ENCODE assay signal across 1 cellular context in the genomic region with DNA sequence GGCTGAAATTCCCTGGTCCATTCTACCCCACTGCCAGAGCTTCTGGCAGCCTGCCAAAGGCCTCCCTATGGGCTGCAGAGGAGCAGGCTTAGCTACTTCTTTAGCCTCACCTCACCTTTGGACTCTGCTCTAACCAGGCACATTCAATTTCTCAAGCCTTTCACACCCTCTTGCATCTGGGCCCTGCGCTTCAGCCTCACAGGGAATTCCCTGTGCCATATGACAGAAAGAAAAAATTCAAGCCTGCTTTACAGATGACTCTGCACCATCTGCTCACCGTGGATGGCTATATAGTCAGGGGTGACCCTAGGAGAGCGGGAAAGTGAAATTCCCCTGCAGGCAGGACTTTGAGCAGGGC.
TF ChIP-seq lines count a peak whose summit lies in the region.

No MANE protein-coding gene starts in this region.

TF ChIP-seq in WTC11, 78 proteins besides CTCF, POLR2A, EP300 and RAD21 (continued from another document):
- TF ChIP-seq, protein P1, sequence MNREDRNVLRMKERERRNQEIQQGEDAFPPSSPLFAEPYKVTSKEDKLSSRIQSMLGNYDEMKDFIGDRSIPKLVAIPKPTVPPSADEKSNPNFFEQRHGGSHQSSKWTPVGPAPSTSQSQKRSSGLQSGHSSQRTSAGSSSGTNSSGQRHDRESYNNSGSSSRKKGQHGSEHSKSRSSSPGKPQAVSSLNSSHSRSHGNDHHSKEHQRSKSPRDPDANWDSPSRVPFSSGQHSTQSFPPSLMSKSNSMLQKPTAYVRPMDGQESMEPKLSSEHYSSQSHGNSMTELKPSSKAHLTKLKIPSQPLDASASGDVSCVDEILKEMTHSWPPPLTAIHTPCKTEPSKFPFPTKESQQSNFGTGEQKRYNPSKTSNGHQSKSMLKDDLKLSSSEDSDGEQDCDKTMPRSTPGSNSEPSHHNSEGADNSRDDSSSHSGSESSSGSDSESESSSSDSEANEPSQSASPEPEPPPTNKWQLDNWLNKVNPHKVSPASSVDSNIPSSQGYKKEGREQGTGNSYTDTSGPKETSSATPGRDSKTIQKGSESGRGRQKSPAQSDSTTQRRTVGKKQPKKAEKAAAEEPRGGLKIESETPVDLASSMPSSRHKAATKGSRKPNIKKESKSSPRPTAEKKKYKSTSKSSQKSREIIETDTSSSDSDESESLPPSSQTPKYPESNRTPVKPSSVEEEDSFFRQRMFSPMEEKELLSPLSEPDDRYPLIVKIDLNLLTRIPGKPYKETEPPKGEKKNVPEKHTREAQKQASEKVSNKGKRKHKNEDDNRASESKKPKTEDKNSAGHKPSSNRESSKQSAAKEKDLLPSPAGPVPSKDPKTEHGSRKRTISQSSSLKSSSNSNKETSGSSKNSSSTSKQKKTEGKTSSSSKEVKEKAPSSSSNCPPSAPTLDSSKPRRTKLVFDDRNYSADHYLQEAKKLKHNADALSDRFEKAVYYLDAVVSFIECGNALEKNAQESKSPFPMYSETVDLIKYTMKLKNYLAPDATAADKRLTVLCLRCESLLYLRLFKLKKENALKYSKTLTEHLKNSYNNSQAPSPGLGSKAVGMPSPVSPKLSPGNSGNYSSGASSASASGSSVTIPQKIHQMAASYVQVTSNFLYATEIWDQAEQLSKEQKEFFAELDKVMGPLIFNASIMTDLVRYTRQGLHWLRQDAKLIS (CRISPR knock-in tag; IDR thresholded peaks at IDR 0.05; ENCODE audit: borderline replicate concordance) = no peak
